ENCODE assay signal across 13 cellular contexts in the genomic region with DNA sequence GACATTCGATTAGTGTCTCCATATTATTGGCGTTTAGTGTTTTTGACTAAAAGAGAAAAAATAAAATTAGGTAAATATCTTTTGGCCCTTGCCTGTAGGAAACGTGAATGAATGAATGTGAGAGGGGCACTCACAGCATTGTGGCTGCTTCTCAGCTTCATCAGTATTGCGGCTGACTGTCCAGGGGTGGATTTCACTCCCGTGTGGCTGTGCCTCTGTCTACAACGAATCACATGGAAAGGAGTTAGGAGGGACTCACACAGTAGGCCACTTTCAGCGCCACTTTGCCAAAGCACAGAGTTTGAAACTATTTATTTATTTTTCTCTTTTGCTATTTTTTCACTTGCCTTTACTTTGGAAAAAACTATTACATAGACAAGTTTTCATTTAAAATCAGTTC. TPM values are rescaled to one million over a fixed set of nuclear protein-coding genes. Genes with fewer than 3 reads are reported as not detected.
DNase-seq lines count a peak whose midpoint lies in the region; ATAC-seq, FAIRE-seq and TF ChIP-seq lines count a peak whose summit lies in the region.
"Had no signal": no experiment of that assay in that cellular context is flagged by ENCODE, and none has a peak within 500 bp of the region (broad histone marks: within the 10 kb centered on the region; RNA-seq: fewer than 3 reads in every experiment).

No MANE protein-coding gene starts in this region.

- H3K9me3 Mint-ChIP-seq in WTC11, result no peaks in the 10 kb centered on the region
- H3K9me3 Mint-ChIP-seq in memory B cell, result no peaks in the 10 kb centered on the region

- no peak for TF ChIP-seq CTCF in WTC11 (IDR thresholded peaks at IDR 0.05)
- TF ChIP-seq CTCF in kidney (IDR thresholded peaks at IDR 0.05; ENCODE audit: borderline replicate concordance, extremely low read depth, insufficient read depth), result no peak

- peaks cover 29% of the 10 kb centered on the region for H3K4me1 Mint-ChIP-seq in WTC11
- H3K4me1 Mint-ChIP-seq in memory B cell, result peaks cover 43% of the 10 kb centered on the region

- ATAC-seq in WTC11, result no peak
- ATAC-seq in memory B cell (ENCODE audit: low read depth), result no peak
- ATAC-seq in GM18868 (IDR thresholded peaks at IDR 0.05; ENCODE audit: unreplicated experiment), result no peak
- no peak for ATAC-seq in GM19463 (IDR thresholded peaks at IDR 0.05; ENCODE audit: unreplicated experiment)

- peak; percentile 39 for DNase-seq in stimulated activated CD4-positive, alpha-beta T cell treated with anti-CD3 and anti-CD28 coated beads, Interleukin-4, amount 100 ng/mL, for 24 hours
- DNase-seq in stimulated activated CD4-positive, alpha-beta T cell treated with anti-CD3 and anti-CD28 coated beads, Interleukin-12 subunit alpha, Interleukin-12 subunit beta, amount 100 ng/mL, for 4 hours, result no peak
- DNase-seq in WTC11 (ENCODE audit: low spot score) (no peak), memory B cell (ENCODE audit: low spot score in 2 of 2) (no peak), HK-2 (ENCODE audit: unreplicated experiment) (no peak), kidney (no peak)
- DNase-seq: Caco-2 had no signal

- H3K9me3 ChIP-seq in kidney (ENCODE audit: control insufficient read depth in 1 of 2, low read length in 2 of 2), result no peaks in the 10 kb centered on the region
- H3K9me3 ChIP-seq: Caco-2, gastroesophageal sphincter, HAP-1 had no signal

- intact Hi-C loops in kidney (cut with DNase I), result no loop called here

- POLR2A ChIA-PET in WTC11 (lab: Charles Lee), result no interaction called here

- CTCF ChIA-PET in WTC11 (lab: Charles Lee), result interaction anchor here (1.0 to 7.6 kb wide), 7 partner anchors 51 to 91 kb away, joined by 4 to 92 read pairs (median 10); no protein-coding TSS in a partner anchor

- no peak for FAIRE-seq in kidney (lab: Jason Lieb, UNC)

- H3K36me3 ChIP-seq in kidney (ENCODE audit: control insufficient read depth in 1 of 2, insufficient read depth in 2 of 2, low read length in 2 of 2), result no peaks in the 10 kb centered on the region
- H3K36me3 ChIP-seq: cardiac muscle cell, gastroesophageal sphincter, HAP-1 had no signal

- peaks cover 0 to 2% of the 10 kb centered on the region in 2 donors for H3K4me1 ChIP-seq in kidney (ENCODE audit: control insufficient read depth in 1 of 2, insufficient read depth in 1 of 2, low read depth in 1 of 2, low read length in 2 of 2)
- H3K4me1 ChIP-seq: Caco-2, HAP-1 had no signal

- H3K27me3 Mint-ChIP-seq in WTC11 (ENCODE audit: low read depth), result no peaks in the 10 kb centered on the region; the same call in 1 of the 2 replicates
- H3K27me3 Mint-ChIP-seq in memory B cell, result no peaks in the 10 kb centered on the region

- H3K4me3 Mint-ChIP-seq in WTC11 (no peak overlapping the region), memory B cell (peak overlapping the region; percentile 96)

- H3K27ac ChIP-seq in kidney (ENCODE audit: low read depth in 2 of 2, low read length in 2 of 2), result no peak overlapping the region
- H3K27ac ChIP-seq: cardiac muscle cell had no signal

- no peak overlapping the region for H3K4me3 ChIP-seq in kidney (ENCODE audit: low read length in 2 of 2)
- H3K4me3 ChIP-seq: cardiac muscle cell, HAP-1 had no signal

- no peak overlapping the region for H3K9ac ChIP-seq in kidney (ENCODE audit: low read length in 2 of 2)

- H3K36me3 Mint-ChIP-seq in WTC11 (no peaks in the 10 kb centered on the region), memory B cell (peaks cover 38% of the 10 kb centered on the region)

- 0 out of 2 replicates have a peak overlapping the region, but pooled peaks have one; percentile 41 for H3K27ac Mint-ChIP-seq in WTC11
- peak overlapping the region; percentile 99 for H3K27ac Mint-ChIP-seq in memory B cell

TF ChIP-seq in WTC11, 78 proteins besides CTCF, POLR2A, EP300 and RAD21 (continues in another document):
- TF ChIP-seq EMX1 (CRISPR knock-in tag; IDR thresholded peaks at IDR 0.05), result no peak
- TF ChIP-seq, protein P1, sequence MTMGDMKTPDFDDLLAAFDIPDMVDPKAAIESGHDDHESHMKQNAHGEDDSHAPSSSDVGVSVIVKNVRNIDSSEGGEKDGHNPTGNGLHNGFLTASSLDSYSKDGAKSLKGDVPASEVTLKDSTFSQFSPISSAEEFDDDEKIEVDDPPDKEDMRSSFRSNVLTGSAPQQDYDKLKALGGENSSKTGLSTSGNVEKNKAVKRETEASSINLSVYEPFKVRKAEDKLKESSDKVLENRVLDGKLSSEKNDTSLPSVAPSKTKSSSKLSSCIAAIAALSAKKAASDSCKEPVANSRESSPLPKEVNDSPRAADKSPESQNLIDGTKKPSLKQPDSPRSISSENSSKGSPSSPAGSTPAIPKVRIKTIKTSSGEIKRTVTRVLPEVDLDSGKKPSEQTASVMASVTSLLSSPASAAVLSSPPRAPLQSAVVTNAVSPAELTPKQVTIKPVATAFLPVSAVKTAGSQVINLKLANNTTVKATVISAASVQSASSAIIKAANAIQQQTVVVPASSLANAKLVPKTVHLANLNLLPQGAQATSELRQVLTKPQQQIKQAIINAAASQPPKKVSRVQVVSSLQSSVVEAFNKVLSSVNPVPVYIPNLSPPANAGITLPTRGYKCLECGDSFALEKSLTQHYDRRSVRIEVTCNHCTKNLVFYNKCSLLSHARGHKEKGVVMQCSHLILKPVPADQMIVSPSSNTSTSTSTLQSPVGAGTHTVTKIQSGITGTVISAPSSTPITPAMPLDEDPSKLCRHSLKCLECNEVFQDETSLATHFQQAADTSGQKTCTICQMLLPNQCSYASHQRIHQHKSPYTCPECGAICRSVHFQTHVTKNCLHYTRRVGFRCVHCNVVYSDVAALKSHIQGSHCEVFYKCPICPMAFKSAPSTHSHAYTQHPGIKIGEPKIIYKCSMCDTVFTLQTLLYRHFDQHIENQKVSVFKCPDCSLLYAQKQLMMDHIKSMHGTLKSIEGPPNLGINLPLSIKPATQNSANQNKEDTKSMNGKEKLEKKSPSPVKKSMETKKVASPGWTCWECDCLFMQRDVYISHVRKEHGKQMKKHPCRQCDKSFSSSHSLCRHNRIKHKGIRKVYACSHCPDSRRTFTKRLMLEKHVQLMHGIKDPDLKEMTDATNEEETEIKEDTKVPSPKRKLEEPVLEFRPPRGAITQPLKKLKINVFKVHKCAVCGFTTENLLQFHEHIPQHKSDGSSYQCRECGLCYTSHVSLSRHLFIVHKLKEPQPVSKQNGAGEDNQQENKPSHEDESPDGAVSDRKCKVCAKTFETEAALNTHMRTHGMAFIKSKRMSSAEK (CRISPR knock-in tag; IDR thresholded peaks at IDR 0.05; ENCODE audit: borderline replicate concordance), result no peak
- no peak for TF ChIP-seq ZNF317 (CRISPR knock-in tag; IDR thresholded peaks at IDR 0.05; ENCODE audit: borderline replicate concordance, low read depth)
- no peak for TF ChIP-seq ZNF138 (CRISPR knock-in tag; conservative IDR thresholded peaks at IDR 0.05)
- TF ChIP-seq STAT6 (CRISPR knock-in tag; conservative IDR thresholded peaks at IDR 0.05; ENCODE audit: low read depth), result no peak
- no peak for TF ChIP-seq FOXP4 (CRISPR knock-in tag; IDR thresholded peaks at IDR 0.05)
- no peak for TF ChIP-seq FOXK1 (CRISPR knock-in tag; IDR thresholded peaks at IDR 0.05)
- TF ChIP-seq, protein P2, sequence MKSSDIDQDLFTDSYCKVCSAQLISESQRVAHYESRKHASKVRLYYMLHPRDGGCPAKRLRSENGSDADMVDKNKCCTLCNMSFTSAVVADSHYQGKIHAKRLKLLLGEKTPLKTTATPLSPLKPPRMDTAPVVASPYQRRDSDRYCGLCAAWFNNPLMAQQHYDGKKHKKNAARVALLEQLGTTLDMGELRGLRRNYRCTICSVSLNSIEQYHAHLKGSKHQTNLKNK (CRISPR knock-in tag; IDR thresholded peaks at IDR 0.05), result no peak
- no peak for TF ChIP-seq HMGA2 (CRISPR knock-in tag; IDR thresholded peaks at IDR 0.05)
- no peak for TF ChIP-seq NR3C1 (CRISPR knock-in tag; conservative IDR thresholded peaks at IDR 0.05; ENCODE audit: low read depth)
- TF ChIP-seq ZNF396 (CRISPR knock-in tag; IDR thresholded peaks at IDR 0.05; ENCODE audit: borderline replicate concordance), result no peak
- no peak for TF ChIP-seq SOX15 (CRISPR knock-in tag; IDR thresholded peaks at IDR 0.05)
- TF ChIP-seq JAZF1 (CRISPR knock-in tag; IDR thresholded peaks at IDR 0.05), result no peak

RNA-seq across cellular contexts. Expression of gene TAGAP, which starts 0.8 kb away (rescaled TPM):
- 0.22 to 0.27 TPM (median 0.27 TPM) in 3 replicates for total RNA-seq in WTC11 (2021)
- total RNA-seq in kidney, result 8.8 TPM
- 0.45 TPM for polyA plus RNA-seq in kidney (ENCODE audit: insufficient read depth, low read depth, low replicate concordance)
- total RNA-seq: Caco-2, cardiac muscle cell, NCI-H460 had no signal
- polyA plus RNA-seq: cardiac muscle cell had no signal

RNA-seq across cellular contexts. Expression of gene RSPH3, which starts 44.0 kb away (rescaled TPM):
- total RNA-seq in WTC11 (2021), result 2.4 to 3.2 TPM (median 2.7 TPM) in 3 replicates
- total RNA-seq in kidney, result 20.2 TPM
- polyA plus RNA-seq in kidney (ENCODE audit: insufficient read depth, low read depth, low replicate concordance), result 5.5 TPM
